In genomic region chr1:56202743-56203142, GRCh38 we compare ENCODE assay signal across 23 cellular contexts.
A peak's percentile ranks its signal among the peaks of the same experiment; 100 is the strongest.
DNase-seq lines count a peak whose midpoint lies in the region; TF ChIP-seq lines count a peak whose summit lies in the region.
"Had no signal": no experiment of that assay in that cellular context is flagged by ENCODE, and none has a peak within 500 bp of the region (broad histone marks: within the 10 kb centered on the region; RNA-seq: fewer than 3 reads in every experiment).

No MANE protein-coding gene starts in this region.

- no peak for TF ChIP-seq CTCF in epithelial cell of esophagus (IDR thresholded peaks at IDR 0.05; ENCODE audit: insufficient read depth, low read depth, low read length, missing control alignments)
- no peak for TF ChIP-seq CTCF in mesothelial cell of epicardium (IDR thresholded peaks at IDR 0.05; ENCODE audit: unreplicated experiment)
- TF ChIP-seq CTCF in BE2C (IDR thresholded peaks at IDR 0.05; ENCODE audit: low read depth, low read length), result no peak

- peaks cover 44% of the 10 kb centered on the region for H3K4me1 Mint-ChIP-seq in mesothelial cell of epicardium
- H3K4me1 Mint-ChIP-seq in activated naive CD8-positive, alpha-beta T cell treated with anti-CD3 and anti-CD28 coated beads for 36 hours, result no peaks in the 10 kb centered on the region

- no peak overlapping the region for H3K27ac ChIP-seq in ACC112 (ENCODE audit: low read depth, low read length)
- H3K27ac ChIP-seq: HL-60 had no signal

- H3K36me3 Mint-ChIP-seq in mesothelial cell of epicardium, result peaks cover 3% of the 10 kb centered on the region
- H3K36me3 Mint-ChIP-seq in activated naive CD8-positive, alpha-beta T cell treated with anti-CD3 and anti-CD28 coated beads for 36 hours, result no peaks in the 10 kb centered on the region
- H3K36me3 Mint-ChIP-seq: CD14-positive monocyte had no signal

- H3K9me3 ChIP-seq in BE2C, result no peaks in the 10 kb centered on the region

- H3K27me3 ChIP-seq in ACC112 (ENCODE audit: insufficient read depth, low read length), result no peaks in the 10 kb centered on the region
- H3K27me3 ChIP-seq in BE2C, result no peaks in the 10 kb centered on the region

- H3K9me3 Mint-ChIP-seq in mesothelial cell of epicardium, result peaks cover 5% of the 10 kb centered on the region
- H3K9me3 Mint-ChIP-seq in activated naive CD8-positive, alpha-beta T cell treated with anti-CD3 and anti-CD28 coated beads for 36 hours, result peaks cover 4% of the 10 kb centered on the region

- H3K36me3 ChIP-seq in ACC112 (ENCODE audit: insufficient read depth, low read length) (no peaks in the 10 kb centered on the region), BE2C (no peaks in the 10 kb centered on the region)

- DNase-seq in NCI-H82 (lab: John Stamatoyannopoulos, UW) (peak; percentile 59), epithelial cell of esophagus (ENCODE audit: low read depth) (peak; percentile 9), mesothelial cell of epicardium (ENCODE audit: low spot score in 2 of 2, unreplicated experiment in 2 of 2) (no peak), BE2C (no peak)
- DNase-seq in effector CD4-positive, alpha-beta T cell, result no peak
- no peak for DNase-seq in activated naive CD8-positive, alpha-beta T cell treated with anti-CD3 and anti-CD28 coated beads for 36 hours
- DNase-seq in activated CD4-positive, alpha-beta T cell treated with anti-CD3 and anti-CD28 coated beads, Interleukin-2, amount 50 U/mL, for 1 hour, result no peak
- DNase-seq: DMS53, EL, GF-D8, H7, HFFc6, MM.1S, NCI-H1048, NCI-H1436, NCI-H187 treated with DMSO at 0.1 percent for 48 hours, NCI-H2107, NCI-H446 treated with DMSO at 0.1 percent for 48 hours, NCI-H69 had no signal

- H3K27me3 Mint-ChIP-seq in mesothelial cell of epicardium (ENCODE audit: low read depth), result no peaks in the 10 kb centered on the region
- H3K27me3 Mint-ChIP-seq in activated naive CD8-positive, alpha-beta T cell treated with anti-CD3 and anti-CD28 coated beads for 36 hours, result no peaks in the 10 kb centered on the region

- H3K79me2 ChIP-seq in ACC112 (ENCODE audit: control insufficient read depth, insufficient read depth, low read length, unreplicated experiment), result no peaks in the 10 kb centered on the region

- H2AFZ ChIP-seq in ACC112 (ENCODE audit: low read length, unreplicated experiment), result peak overlapping the region; percentile 7

- H3K27ac Mint-ChIP-seq in mesothelial cell of epicardium, result peak overlapping the region; percentile 35
- H3K27ac Mint-ChIP-seq in activated naive CD8-positive, alpha-beta T cell treated with anti-CD3 and anti-CD28 coated beads for 36 hours, result no peak overlapping the region
- H3K27ac Mint-ChIP-seq: CD14-positive monocyte, HFFc6 had no signal

- no peaks in the 10 kb centered on the region for H3K4me1 ChIP-seq in ACC112 (ENCODE audit: control insufficient read depth, insufficient read depth, low read length, unreplicated experiment)
- no peaks in the 10 kb centered on the region for H3K4me1 ChIP-seq in BE2C

- no peak overlapping the region for H3K4me3 Mint-ChIP-seq in mesothelial cell of epicardium
- H3K4me3 Mint-ChIP-seq in activated naive CD8-positive, alpha-beta T cell treated with anti-CD3 and anti-CD28 coated beads for 36 hours, result no peak overlapping the region
- H3K4me3 Mint-ChIP-seq: CD14-positive monocyte, HFFc6 had no signal

- no peak overlapping the region for H3K4me3 ChIP-seq in ACC112 (ENCODE audit: low read depth, low read length)
- H3K4me3 ChIP-seq in epithelial cell of esophagus (ENCODE audit: low read length), result no peak overlapping the region
- no peak overlapping the region for H3K4me3 ChIP-seq in BE2C (ENCODE audit: low read depth, low read length)
- H3K4me3 ChIP-seq: K562 had no signal

Comparison
In these comparisons a context has a peak if more than half of its experiments do, and no peak if none do; other contexts are left out.
1. DNase-seq: peak in NCI-H82 (single experiment) and epithelial cell of esophagus (single experiment); none in mesothelial cell of epicardium (0 of 2), BE2C (single experiment), effector CD4-positive, alpha-beta T cell (single experiment), activated naive CD8-positive, alpha-beta T cell treated with anti-CD3 and anti-CD28 coated beads for 36 hours (single experiment) and activated CD4-positive, alpha-beta T cell treated with anti-CD3 and anti-CD28 coated beads, Interleukin-2, amount 50 U/mL, for 1 hour (single experiment).